ENCODE assay signal across 13 cellular contexts in genomic region chr1:172893146-172893841, GRCh38.
DNase-seq lines count a peak whose midpoint lies in the region; ATAC-seq, FAIRE-seq and TF ChIP-seq lines count a peak whose summit lies in the region.
"Had no signal": no experiment of that assay in that cellular context is flagged by ENCODE, and none has a peak within 500 bp of the region (broad histone marks: within the 10 kb centered on the region; RNA-seq: fewer than 3 reads in every experiment).

No MANE protein-coding gene starts in this region.

- no peak overlapping the region for H4K91ac ChIP-seq in mesenchymal stem cell (ENCODE audit: low read length)

- H3K27me3 ChIP-seq in CD4-positive, alpha-beta T cell (ENCODE audit: control insufficient read depth, insufficient read depth, low read length), result no peaks in the 10 kb centered on the region
- H3K27me3 ChIP-seq in bronchial epithelial cell (ENCODE audit: control insufficient read depth, insufficient read depth, low read length), result no peaks in the 10 kb centered on the region
- no peaks in the 10 kb centered on the region for H3K27me3 ChIP-seq in mesenchymal stem cell (ENCODE audit: control insufficient read depth in 1 of 2, insufficient read depth in 1 of 2, low read length in 2 of 2)
- H3K27me3 ChIP-seq in tibial artery, result no peaks in the 10 kb centered on the region

- no peaks in the 10 kb centered on the region for H3K36me3 ChIP-seq in bronchial epithelial cell (ENCODE audit: control insufficient read depth, insufficient read depth, low read length)
- H3K36me3 ChIP-seq in mesenchymal stem cell (ENCODE audit: control insufficient read depth in 1 of 2, insufficient read depth in 2 of 2, low read depth in 1 of 2, low read length in 2 of 2), result no peaks in the 10 kb centered on the region
- H3K36me3 ChIP-seq in tibial artery, result no peaks in the 10 kb centered on the region
- H3K36me3 ChIP-seq: HAP-1 had no signal

- no peak overlapping the region for H2AK5ac ChIP-seq in mesenchymal stem cell (ENCODE audit: low read length, severe bottlenecking)

- intact Hi-C loops in CD4-positive, alpha-beta T cell (cut with DNase I, micrococcal nuclease), result no loop called here
- intact Hi-C loops in tibial artery (cut with DNase I; ENCODE audit: low total_unique reads), result no loop called here

- DNase-seq in CD4-positive, alpha-beta T cell, result no peak
- DNase-seq in LNCaP clone FGC (ENCODE audit: low read depth), result peak; percentile 19
- DNase-seq in bronchial epithelial cell (ENCODE audit: low read depth), result no peak
- DNase-seq in mesenchymal stem cell, result no peak
- no peak for DNase-seq in H54 (ENCODE audit: insufficient read length, low spot score)
- DNase-seq in tibial artery, result no peak
- DNase-seq: NCI-H1048, NCI-H524 treated with DMSO at 0.1 percent for 48 hours, retina had no signal

- CTCF ChIA-PET in CD4-positive, alpha-beta T cell (lab: Charles Lee), result no interaction called here

- H3K4me1 ChIP-seq in mesenchymal stem cell (ENCODE audit: control insufficient read depth, insufficient read depth, low read depth, low read length) (no peaks in the 10 kb centered on the region), tibial artery (peaks cover 0 to 8% (median 2%) of the 10 kb centered on the region in 4 donors)

- FAIRE-seq in bronchial epithelial cell (lab: Jason Lieb, UNC) (peak; percentile 50), H54 (lab: Jason Lieb, UNC) (no peak)

- WGBS in mesenchymal stem cell, result 87% methylated on average over 1 of the region's 1 CpG

- H2AFZ ChIP-seq in mesenchymal stem cell (ENCODE audit: low read depth, low read length), result no peak overlapping the region

- no peak for ATAC-seq in CD4-positive, alpha-beta T cell (ENCODE audit: poor library complexity)
- ATAC-seq in GM21367 (IDR thresholded peaks at IDR 0.05; ENCODE audit: unreplicated experiment) (no peak), HG03439 (IDR thresholded peaks at IDR 0.05; ENCODE audit: unreplicated experiment) (no peak)

- no peak overlapping the region for H3K4me2 ChIP-seq in mesenchymal stem cell (ENCODE audit: low read length, poor library complexity, severe bottlenecking)

- no peak overlapping the region for H2BK120ac ChIP-seq in mesenchymal stem cell (ENCODE audit: low read depth, low read length)

- no peaks in the 10 kb centered on the region for H3K27me3 Mint-ChIP-seq in CD4-positive, alpha-beta T cell
- H3K27me3 Mint-ChIP-seq: activated naive CD4-positive, alpha-beta T cell treated with anti-CD3 and anti-CD28 coated beads, Interleukin-2, amount 50 U/mL, for 24 hours had no signal

- H3K4ac ChIP-seq in mesenchymal stem cell (ENCODE audit: low read depth in 1 of 2, low read length in 2 of 2), result no peak overlapping the region

- H3K23ac ChIP-seq in mesenchymal stem cell (ENCODE audit: low read length in 2 of 2), result no peak overlapping the region

- peak overlapping the region in 1 of 2 experiments; percentile 56 for H2BK12ac ChIP-seq in mesenchymal stem cell (ENCODE audit: low read length in 2 of 2)

- H3K4me1 Mint-ChIP-seq in CD4-positive, alpha-beta T cell (ENCODE audit: low read depth), result peaks cover 28% of the 10 kb centered on the region

- H3K4me3 ChIP-seq in LNCaP clone FGC (ENCODE audit: low read depth, low read length), result no peak overlapping the region
- H3K4me3 ChIP-seq in bronchial epithelial cell (ENCODE audit: low read depth, low read length), result no peak overlapping the region
- no peak overlapping the region for H3K4me3 ChIP-seq in mesenchymal stem cell (ENCODE audit: insufficient read depth in 1 of 2, low read depth in 1 of 2, low read length in 2 of 2)
- no peak overlapping the region for H3K4me3 ChIP-seq in tibial artery
- H3K4me3 ChIP-seq: HAP-1 had no signal

- peak overlapping the region; percentile 52 for H3K27ac Mint-ChIP-seq in CD4-positive, alpha-beta T cell

- no peak for TF ChIP-seq CTCF in CD4-positive, alpha-beta T cell (IDR thresholded peaks at IDR 0.05)
- TF ChIP-seq CTCF in LNCaP clone FGC (IDR thresholded peaks at IDR 0.05; ENCODE audit: control insufficient read depth, extremely low read depth, insufficient read depth) (no peak), bronchial epithelial cell (IDR thresholded peaks at IDR 0.05; ENCODE audit: insufficient read depth, low read length, severe bottlenecking) (no peak), tibial artery (IDR thresholded peaks at IDR 0.05) (no peak)

- no peak overlapping the region for H2BK5ac ChIP-seq in mesenchymal stem cell (ENCODE audit: low read depth, low read length, poor library complexity, severe bottlenecking)

- POLR2A ChIA-PET in CD4-positive, alpha-beta T cell (lab: Charles Lee), result no interaction called here

- peak overlapping the region; percentile 15 for H4K8ac ChIP-seq in mesenchymal stem cell (ENCODE audit: low read length)

- no peak overlapping the region for H3K4me3 Mint-ChIP-seq in CD4-positive, alpha-beta T cell

- no peak overlapping the region for H2BK15ac ChIP-seq in mesenchymal stem cell (ENCODE audit: low read depth, poor library complexity, severe bottlenecking)

- H3K36me3 Mint-ChIP-seq in CD4-positive, alpha-beta T cell (ENCODE audit: low read depth), result no peaks in the 10 kb centered on the region

- H3K79me1 ChIP-seq in mesenchymal stem cell (replicated peaks; ENCODE audit: low read length, poor library complexity, severe bottlenecking), result no peaks in the 10 kb centered on the region

- H3K18ac ChIP-seq in mesenchymal stem cell (ENCODE audit: low read depth in 1 of 2, low read length in 2 of 2), result peak overlapping the region in 1 of 2 experiments; percentile 14

- TF ChIP-seq POLR2A in H54 (IDR thresholded peaks at IDR 0.05; ENCODE audit: low read depth, low read length), result no peak

- no peak overlapping the region for H3K27ac ChIP-seq in CD4-positive, alpha-beta T cell (ENCODE audit: low read depth, low read length)
- H3K27ac ChIP-seq in mesenchymal stem cell (ENCODE audit: low read length, poor library complexity, severe bottlenecking), result no peak overlapping the region
- no peak overlapping the region for H3K27ac ChIP-seq in tibial artery

- H3K9me3 ChIP-seq in CD4-positive, alpha-beta T cell (ENCODE audit: control insufficient read depth, low read length), result no peaks in the 10 kb centered on the region
- H3K9me3 ChIP-seq in mesenchymal stem cell (ENCODE audit: control insufficient read depth, low read length), result no peaks in the 10 kb centered on the region
- H3K9me3 ChIP-seq in tibial artery, result no peaks in the 10 kb centered on the region
- H3K9me3 ChIP-seq: HAP-1 had no signal

- no peak overlapping the region for H3K14ac ChIP-seq in mesenchymal stem cell (ENCODE audit: low read length in 2 of 2)

- no peaks in the 10 kb centered on the region for H3K9me3 Mint-ChIP-seq in CD4-positive, alpha-beta T cell

- H3K9ac ChIP-seq in mesenchymal stem cell (ENCODE audit: low read length), result no peak overlapping the region
